In the genomic region with DNA sequence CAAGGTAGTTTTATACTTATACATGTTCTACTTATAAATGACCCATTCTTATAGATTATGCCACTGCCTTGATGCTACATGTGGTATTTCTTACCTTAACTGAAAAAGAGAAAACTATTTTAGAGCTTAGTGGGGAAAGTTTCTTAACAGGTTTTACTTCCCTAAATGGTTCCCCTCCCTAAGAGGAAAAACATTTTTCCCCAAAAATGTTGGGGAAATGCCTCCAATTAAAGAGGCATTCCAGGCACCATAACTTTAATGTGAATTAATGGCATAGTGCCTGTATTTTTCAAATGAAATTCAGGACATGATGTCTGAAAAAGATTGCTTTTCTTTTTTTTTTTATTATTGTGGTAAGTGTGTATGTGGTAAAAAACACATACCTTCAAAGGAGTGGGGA, we compare ENCODE assay signal across 27 cellular contexts.
"Had no signal": no experiment of that assay in that cellular context is flagged by ENCODE, and none has a peak within 500 bp of the region (broad histone marks: within the 10 kb centered on the region; RNA-seq: fewer than 3 reads in every experiment).

No MANE protein-coding gene starts in this region.

- H3K9me3 ChIP-seq: esophagus squamous epithelium, heart right ventricle, left lung, mucosa of descending colon, neutrophil, right lobe of liver, thoracic aorta, tibial nerve, upper lobe of left lung had no signal

- FAIRE-seq: endometrium, islet of Langerhans, small intestine, urothelium cell line had no signal

- ATAC-seq: heart right ventricle; left cardiac atrium; left lung; mucosa of descending colon; natural killer cell treated with Interleukin-12 subunit alpha and Interleukin-12 subunit beta and Interleukin-15 and Interleukin-18, amount 100 ng/mL, for 72 hours; right lobe of liver; stimulated activated naive B cell treated with anti-CD40 and anti-IgM and Interleukin-4, amounts not matched to agents 10 μg/mL and 1 μg/mL and 100 μg/mL, for 72 hours had no signal

- H3K4me1 ChIP-seq: esophagus squamous epithelium, left lung, parathyroid adenoma had no signal

- H3K27me3 ChIP-seq: esophagus squamous epithelium, heart right ventricle, left lung, neutrophil, right lobe of liver, tibial nerve, upper lobe of left lung had no signal

- H3K4me3 ChIP-seq: esophagus squamous epithelium, heart right ventricle, left lung, mucosa of descending colon, right lobe of liver, thoracic aorta, tibial nerve, upper lobe of left lung had no signal

- H2AFZ ChIP-seq: parathyroid adenoma had no signal

- H3K9ac ChIP-seq: parathyroid adenoma had no signal

- H3K27ac ChIP-seq: esophagus squamous epithelium, heart right ventricle, left lung, neutrophil, parathyroid adenoma, right lobe of liver, thoracic aorta, tibial nerve, upper lobe of left lung had no signal

- H3K36me3 ChIP-seq: neutrophil, right lobe of liver, thoracic aorta, tibial nerve had no signal

- DNase-seq: dermis blood vessel endothelial cell; effector memory CD4-positive, alpha-beta T cell; erythroblast; esophagus squamous epithelium; foreskin melanocyte; glutamatergic neuron; heart right ventricle; hippocampal formation; left cardiac atrium; left lung; mesenchymal stem cell; mucosa of descending colon; naive B cell; right lobe of liver; small intestine; stimulated activated CD4-positive, alpha-beta T cell treated with anti-CD3 and anti-CD28 coated beads, Interleukin-15, amount 100 ng/mL, for 24 hours; stimulated activated CD4-positive, alpha-beta T cell treated with anti-CD3 and anti-CD28 coated beads, Interleukin-2, amount 100 ng/mL, for 48 hours; stimulated activated naive B cell treated with anti-CD40 and anti-IgM and Interleukin-4, amounts not matched to agents 10 μg/mL and 1 μg/mL and 100 μg/mL, for 72 hours; upper lobe of left lung had no signal
